ENCODE assay signal across 7 cellular contexts in the genomic region with DNA sequence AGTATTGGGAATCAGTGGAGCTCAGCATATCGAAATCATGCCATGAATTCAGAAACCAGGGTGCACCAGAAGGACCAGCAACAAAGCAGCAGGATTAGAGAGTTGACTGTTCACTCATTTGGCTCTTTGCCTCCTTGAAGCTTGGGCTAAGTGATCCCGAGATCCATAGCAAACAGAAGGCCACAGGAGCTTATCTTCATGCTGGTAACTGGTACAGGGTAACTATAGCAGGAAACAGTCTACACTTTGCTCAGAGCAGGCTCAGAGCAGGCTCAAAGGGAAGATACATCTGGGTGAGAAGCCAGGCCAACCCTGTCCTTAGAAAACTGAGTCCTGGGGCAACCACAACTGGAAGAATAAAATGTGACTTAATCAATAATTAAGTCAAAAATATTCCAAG.
"Had no signal": no experiment of that assay in that cellular context is flagged by ENCODE, and none has a peak within 500 bp of the region (broad histone marks: within the 10 kb centered on the region; RNA-seq: fewer than 3 reads in every experiment).

No MANE protein-coding gene starts in this region.

- DNase-seq: GM23248, GOT3, H9, HCEC 1CT had no signal

- H3K27ac ChIP-seq: GM23248, HL-60 had no signal

- H3K9ac ChIP-seq: GM23248 had no signal

- H2AFZ ChIP-seq: GM23248 had no signal

- FAIRE-seq: H54, HepG2 had no signal

- H3K4me3 ChIP-seq: GM23248 had no signal
